In genomic region chr1:233738850-233739249, GRCh38 we compare ENCODE assay signal across 23 cellular contexts.
"Had no signal": no experiment of that assay in that cellular context is flagged by ENCODE, and none has a peak within 500 bp of the region (broad histone marks: within the 10 kb centered on the region; RNA-seq: fewer than 3 reads in every experiment).

No MANE protein-coding gene starts in this region.

- H3K4me3 ChIP-seq: dorsolateral prefrontal cortex, mucosa of descending colon, prostate gland, right atrium auricular region, suprapubic skin had no signal

- H3K4me1 Mint-ChIP-seq: activated CD4-positive, alpha-beta T cell treated with anti-CD3 and anti-CD28 coated beads, Interleukin-2, amount 10 ng/mL, durations not matched to agents 24 days and 14 days; activated naive CD4-positive, alpha-beta T cell treated with anti-CD3 and anti-CD28 coated beads, Interleukin-2, amount 10 ng/mL, durations not matched to agents 7 days and 5 days; activated naive CD8-positive, alpha-beta T cell treated with anti-CD3 and anti-CD28 coated beads, Interleukin-2, amount 50 U/mL, for 24 hours; brain; memory B cell; naive B cell; neural crest cell had no signal

- H3K27me3 ChIP-seq: dorsolateral prefrontal cortex, right atrium auricular region, suprapubic skin had no signal

- H3K36me3 Mint-ChIP-seq: activated naive CD4-positive, alpha-beta T cell treated with anti-CD3 and anti-CD28 coated beads, Interleukin-2, amount 10 ng/mL, durations not matched to agents 7 days and 5 days; brain; memory B cell; naive B cell; type B pancreatic cell had no signal

- ATAC-seq: activated CD8-positive, alpha-beta T cell treated with anti-CD3 and anti-CD28 coated beads for 36 hours; activated naive CD8-positive, alpha-beta T cell treated with anti-CD3 and anti-CD28 coated beads, Interleukin-2, amount 50 U/mL, for 24 hours; activated T-cell treated with anti-CD3 and anti-CD28 coated beads, Interleukin-2, amount 50 U/mL, for 4 hours; foreskin keratinocyte; mucosa of descending colon had no signal

- H3K4me1 ChIP-seq: foreskin keratinocyte, prostate gland, right atrium auricular region, suprapubic skin had no signal

- H3K27me3 Mint-ChIP-seq: activated CD4-positive, alpha-beta T cell treated with anti-CD3 and anti-CD28 coated beads, Interleukin-2, amount 10 ng/mL, durations not matched to agents 24 days and 14 days; activated naive CD4-positive, alpha-beta T cell treated with anti-CD3 and anti-CD28 coated beads, Interleukin-2, amount 10 ng/mL, durations not matched to agents 7 days and 5 days; brain; memory B cell; stimulated activated naive CD8-positive, alpha-beta T cell treated with anti-CD3 and anti-CD28 coated beads, Interleukin-15, Interleukin-2, amounts not matched to agents 100 ng/mL and 50 ng/mL, for 24 hours; type B pancreatic cell had no signal

- DNase-seq: activated CD4-positive, alpha-beta T cell treated with anti-CD3 and anti-CD28 coated beads, Interleukin-2, amount 10 ng/mL, durations not matched to agents 24 days and 14 days; activated CD4-positive, CD25-positive, alpha-beta regulatory T cell; activated CD8-positive, alpha-beta T cell treated with anti-CD3 and anti-CD28 coated beads for 36 hours; activated naive CD4-positive, alpha-beta T cell treated with anti-CD3 and anti-CD28 coated beads, Interleukin-2, amount 10 ng/mL, durations not matched to agents 7 days and 5 days; activated naive CD8-positive, alpha-beta T cell treated with anti-CD3 and anti-CD28 coated beads, Interleukin-2, amount 50 U/mL, for 24 hours; activated T-cell treated with anti-CD3 and anti-CD28 coated beads, Interleukin-2, amount 50 U/mL, for 4 hours; anterior cingulate cortex; foreskin keratinocyte; hypothalamus; mucosa of descending colon; naive B cell; stimulated activated CD4-positive, alpha-beta T cell treated with anti-CD3 and anti-CD28 coated beads, Interleukin-2, amount 100 ng/mL, for 48 hours; T-helper 9 cell had no signal

- H3K27ac Mint-ChIP-seq: activated CD4-positive, alpha-beta T cell treated with anti-CD3 and anti-CD28 coated beads, Interleukin-2, amount 10 ng/mL, durations not matched to agents 24 days and 14 days; activated CD8-positive, alpha-beta T cell treated with anti-CD3 and anti-CD28 coated beads for 36 hours; activated naive CD4-positive, alpha-beta T cell treated with anti-CD3 and anti-CD28 coated beads, Interleukin-2, amount 10 ng/mL, durations not matched to agents 7 days and 5 days; activated naive CD8-positive, alpha-beta T cell treated with anti-CD3 and anti-CD28 coated beads, Interleukin-2, amount 50 U/mL, for 24 hours; brain; memory B cell; naive B cell; stimulated activated naive CD8-positive, alpha-beta T cell treated with anti-CD3 and anti-CD28 coated beads, Interleukin-15, Interleukin-2, amounts not matched to agents 100 ng/mL and 50 ng/mL, for 24 hours; type B pancreatic cell had no signal

- H3K9me3 ChIP-seq: mucosa of descending colon, prostate gland, right atrium auricular region, suprapubic skin had no signal

- H3K9me3 Mint-ChIP-seq: activated CD4-positive, alpha-beta T cell treated with anti-CD3 and anti-CD28 coated beads, Interleukin-2, amount 10 ng/mL, durations not matched to agents 24 days and 14 days; activated CD8-positive, alpha-beta T cell treated with anti-CD3 and anti-CD28 coated beads for 36 hours; activated naive CD4-positive, alpha-beta T cell treated with anti-CD3 and anti-CD28 coated beads, Interleukin-2, amount 10 ng/mL, durations not matched to agents 7 days and 5 days; activated naive CD8-positive, alpha-beta T cell treated with anti-CD3 and anti-CD28 coated beads, Interleukin-2, amount 50 U/mL, for 24 hours; activated T-cell treated with anti-CD3 and anti-CD28 coated beads, Interleukin-2, amount 50 U/mL, for 4 hours; naive B cell; stimulated activated naive CD8-positive, alpha-beta T cell treated with anti-CD3 and anti-CD28 coated beads, Interleukin-15, Interleukin-2, amounts not matched to agents 100 ng/mL and 50 ng/mL, for 24 hours; type B pancreatic cell had no signal

- H3K27ac ChIP-seq: dorsolateral prefrontal cortex, epithelial cell of prostate, foreskin keratinocyte, prostate gland, right atrium auricular region, suprapubic skin had no signal

- H3K36me3 ChIP-seq: prostate gland, right atrium auricular region, suprapubic skin had no signal

- H3K4me3 Mint-ChIP-seq: activated CD4-positive, alpha-beta T cell treated with anti-CD3 and anti-CD28 coated beads, Interleukin-2, amount 10 ng/mL, durations not matched to agents 24 days and 14 days; activated CD8-positive, alpha-beta T cell treated with anti-CD3 and anti-CD28 coated beads for 36 hours; activated naive CD4-positive, alpha-beta T cell treated with anti-CD3 and anti-CD28 coated beads, Interleukin-2, amount 10 ng/mL, durations not matched to agents 7 days and 5 days; activated naive CD8-positive, alpha-beta T cell treated with anti-CD3 and anti-CD28 coated beads, Interleukin-2, amount 50 U/mL, for 24 hours; activated T-cell treated with anti-CD3 and anti-CD28 coated beads, Interleukin-2, amount 50 U/mL, for 4 hours; brain; memory B cell; naive B cell; neural crest cell; stimulated activated naive CD8-positive, alpha-beta T cell treated with anti-CD3 and anti-CD28 coated beads, Interleukin-15, Interleukin-2, amounts not matched to agents 100 ng/mL and 50 ng/mL, for 24 hours; type B pancreatic cell had no signal
